ENCODE assay signal across 1 cellular context in the genomic region with DNA sequence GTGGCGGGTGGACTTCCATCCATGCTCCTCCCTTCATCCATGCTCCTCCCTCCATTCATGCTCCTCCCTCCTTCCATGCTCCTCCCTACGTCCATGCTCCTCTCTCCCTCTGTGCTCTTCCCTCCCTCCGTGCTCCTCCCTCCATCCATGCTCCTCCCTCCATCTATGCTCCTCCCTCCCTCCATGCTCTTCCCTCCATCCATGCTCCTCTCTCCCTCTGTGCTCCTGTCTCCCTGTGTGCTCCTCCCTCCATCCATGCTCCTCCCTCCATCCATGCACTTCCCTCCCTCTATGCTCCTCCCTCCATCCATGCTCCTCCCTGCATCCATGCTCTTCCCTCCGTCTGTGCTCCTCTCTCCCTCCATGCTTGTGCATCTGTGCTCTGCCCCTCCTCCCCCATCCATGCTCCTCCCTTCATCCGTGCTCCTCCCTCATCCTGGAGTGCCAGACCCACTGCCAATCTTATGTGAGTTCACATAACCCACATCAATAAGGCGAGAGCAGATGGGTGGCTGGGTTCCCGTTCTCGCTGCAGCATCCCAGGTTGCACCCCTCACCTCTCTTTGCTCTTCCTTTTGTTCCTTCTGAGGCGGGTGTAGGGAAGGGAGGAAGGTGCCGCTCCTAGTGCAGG.
A peak's percentile ranks its signal among the peaks of the same experiment; 100 is the strongest.
TF ChIP-seq lines count a peak whose summit lies in the region.

No MANE protein-coding gene starts in this region.

TF ChIP-seq in K562, 482 proteins besides CTCF, POLR2A, EP300 and RAD21 (continues in another document):
- TF ChIP-seq POLR2B (IDR thresholded peaks at IDR 0.05; ENCODE audit: low read depth, partially characterized antibody) (peak; percentile 33), FUS (optimal IDR thresholded peaks at IDR 0.05; ENCODE audit: low read depth, low read length) (no peak), ZZZ3 (IDR thresholded peaks at IDR 0.05) (no peak), TRIM24 (IDR thresholded peaks at IDR 0.05) (0 out of 4 replicates have a peak, but pooled peaks of 1 of the 2 experiments have one; percentile 15), FOXK2 (conservative IDR thresholded peaks at IDR 0.05 in 1 of 2, IDR thresholded peaks at IDR 0.05 in 1 of 2; ENCODE audit: low read depth in 2 of 2) (no peak), GATAD2A (IDR thresholded peaks at IDR 0.05) (peak; percentile 37; the same call in 1 of the 2 replicates), CHCHD3 (CRISPR knock-in tag; IDR thresholded peaks at IDR 0.05) (no peak), LARP7 (IDR thresholded peaks at IDR 0.05) (peak; percentile 48; the same call in 1 of the 2 replicates), TEAD2 (tag; IDR thresholded peaks at IDR 0.05) (no peak), ZFP1 (CRISPR knock-in tag; IDR thresholded peaks at IDR 0.05) (no peak), TCFL5 (CRISPR knock-in tag; conservative IDR thresholded peaks at IDR 0.05) (no peak), ZNF263 (CRISPR knock-in tag; IDR thresholded peaks at IDR 0.05; ENCODE audit: borderline replicate concordance) (peak; percentile 97), SRSF1 (IDR thresholded peaks at IDR 0.05; ENCODE audit: low read depth, low read length) (no peak), BRD4 (IDR thresholded peaks at IDR 0.05) (no peak), SOX6 (IDR thresholded peaks at IDR 0.05) (no peak), MCM3 (IDR thresholded peaks at IDR 0.05) (no peak), MED1 (CRISPR knock-in tag; IDR thresholded peaks at IDR 0.05; ENCODE audit: borderline replicate concordance) (no peak), HNRNPH1 (optimal IDR thresholded peaks at IDR 0.05; ENCODE audit: low read depth, low read length) (no peak), PHB2 (IDR thresholded peaks at IDR 0.05; ENCODE audit: low read depth) (no peak), BRCA1 (IDR thresholded peaks at IDR 0.05) (no peak), BRCA1 (CRISPR knock-in tag; IDR thresholded peaks at IDR 0.05) (no peak), ZNF79 (CRISPR knock-in tag; IDR thresholded peaks at IDR 0.05; ENCODE audit: low read depth) (no peak), ZEB2 (IDR thresholded peaks at IDR 0.05) (no peak), KAT8 (IDR thresholded peaks at IDR 0.05; ENCODE audit: low read depth) (no peak), MTA3 (IDR thresholded peaks at IDR 0.05; ENCODE audit: borderline replicate concordance) (no peak), EWSR1 (IDR thresholded peaks at IDR 0.05; ENCODE audit: borderline replicate concordance, low read depth, partially characterized antibody) (no peak), GABPA (tag; conservative IDR thresholded peaks at IDR 0.05; ENCODE audit: low read depth) (no peak), PURB (CRISPR knock-in tag; IDR thresholded peaks at IDR 0.05; ENCODE audit: low read depth) (no peak), TRIM28 (IDR thresholded peaks at IDR 0.05) (no peak), CHD2 (IDR thresholded peaks at IDR 0.05; ENCODE audit: low read depth, low read length) (no peak), HDGF (IDR thresholded peaks at IDR 0.05) (0 out of 2 replicates have a peak, but pooled peaks have one; percentile 30), ZNF212 (CRISPR knock-in tag; IDR thresholded peaks at IDR 0.05) (no peak), RCOR1 (IDR thresholded peaks at IDR 0.05; ENCODE audit: borderline replicate concordance in 1 of 2, low read depth in 2 of 2, low read length in 2 of 2) (no peak), MEIS2 (IDR thresholded peaks at IDR 0.05; ENCODE audit: partially characterized antibody) (no peak), ZNF347 (CRISPR knock-in tag; IDR thresholded peaks at IDR 0.05; ENCODE audit: low read depth) (no peak), SREBF1 (IDR thresholded peaks at IDR 0.05; ENCODE audit: borderline replicate concordance, low read depth, low read length) (no peak), HDAC1 (IDR thresholded peaks at IDR 0.05) (peak in 1 of 2 experiments; percentile 63; a peak in 1 of 4 replicates), ZNF695 (CRISPR knock-in tag; IDR thresholded peaks at IDR 0.05) (no peak), NCOA1 (IDR thresholded peaks at IDR 0.05; ENCODE audit: low read depth) (no peak), DNMT1 (IDR thresholded peaks at IDR 0.05) (no peak), RBM15 (IDR thresholded peaks at IDR 0.05; ENCODE audit: insufficient read depth, low read length) (no peak), HLTF (IDR thresholded peaks at IDR 0.05) (peak; percentile 16; the same call in 1 of the 2 replicates), ARHGAP35 (IDR thresholded peaks at IDR 0.05; ENCODE audit: partially characterized antibody) (peak; percentile 17), TOE1 (IDR thresholded peaks at IDR 0.05; ENCODE audit: borderline replicate concordance) (no peak), TOE1 (CRISPR knock-in tag; IDR thresholded peaks at IDR 0.05; ENCODE audit: borderline replicate concordance, low read depth) (no peak), KDM1A (IDR thresholded peaks at IDR 0.05) (peak in 1 of 2 experiments; percentile 31; a peak in 1 of 4 replicates), HMGN3 (IDR thresholded peaks at IDR 0.05; ENCODE audit: borderline replicate concordance, extremely low read depth, insufficient read length, low read depth, low read length) (no peak), MAFF (IDR thresholded peaks at IDR 0.05; ENCODE audit: low read length) (no peak), RBBP5 (IDR thresholded peaks at IDR 0.05; ENCODE audit: borderline replicate concordance, insufficient read depth, low read length, poor library complexity, severe bottlenecking) (no peak), POU5F1 (IDR thresholded peaks at IDR 0.05; ENCODE audit: borderline replicate concordance, low read depth, low read length, partially characterized antibody) (no peak), ZKSCAN3 (CRISPR knock-in tag; IDR thresholded peaks at IDR 0.05) (no peak), KAT2B (IDR thresholded peaks at IDR 0.05; ENCODE audit: low read depth, low read length) (no peak)
- TF ChIP-seq, protein P1, sequence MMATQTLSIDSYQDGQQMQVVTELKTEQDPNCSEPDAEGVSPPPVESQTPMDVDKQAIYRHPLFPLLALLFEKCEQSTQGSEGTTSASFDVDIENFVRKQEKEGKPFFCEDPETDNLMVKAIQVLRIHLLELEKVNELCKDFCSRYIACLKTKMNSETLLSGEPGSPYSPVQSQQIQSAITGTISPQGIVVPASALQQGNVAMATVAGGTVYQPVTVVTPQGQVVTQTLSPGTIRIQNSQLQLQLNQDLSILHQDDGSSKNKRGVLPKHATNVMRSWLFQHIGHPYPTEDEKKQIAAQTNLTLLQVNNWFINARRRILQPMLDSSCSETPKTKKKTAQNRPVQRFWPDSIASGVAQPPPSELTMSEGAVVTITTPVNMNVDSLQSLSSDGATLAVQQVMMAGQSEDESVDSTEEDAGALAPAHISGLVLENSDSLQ (IDR thresholded peaks at IDR 0.05): peak; percentile 50; the same call in 1 of the 2 replicates
- TF ChIP-seq, protein P2, sequence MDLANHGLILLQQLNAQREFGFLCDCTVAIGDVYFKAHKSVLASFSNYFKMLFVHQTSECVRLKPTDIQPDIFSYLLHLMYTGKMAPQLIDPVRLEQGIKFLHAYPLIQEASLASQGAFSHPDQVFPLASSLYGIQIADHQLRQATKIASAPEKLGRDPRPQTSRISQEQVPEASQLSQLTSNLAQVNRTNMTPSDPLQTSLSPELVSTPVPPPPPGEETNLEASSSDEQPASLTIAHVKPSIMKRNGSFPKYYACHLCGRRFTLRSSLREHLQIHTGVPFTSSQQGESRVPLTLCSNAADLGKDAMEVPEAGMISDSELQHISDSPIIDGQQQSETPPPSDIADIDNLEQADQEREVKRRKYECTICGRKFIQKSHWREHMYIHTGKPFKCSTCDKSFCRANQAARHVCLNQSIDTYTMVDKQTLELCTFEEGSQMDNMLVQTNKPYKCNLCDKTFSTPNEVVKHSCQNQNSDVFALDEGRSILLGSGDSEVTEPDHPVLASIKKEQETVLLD (IDR thresholded peaks at IDR 0.05): 0 out of 2 replicates have a peak, but pooled peaks have one; percentile 38
- TF ChIP-seq, protein P3, sequence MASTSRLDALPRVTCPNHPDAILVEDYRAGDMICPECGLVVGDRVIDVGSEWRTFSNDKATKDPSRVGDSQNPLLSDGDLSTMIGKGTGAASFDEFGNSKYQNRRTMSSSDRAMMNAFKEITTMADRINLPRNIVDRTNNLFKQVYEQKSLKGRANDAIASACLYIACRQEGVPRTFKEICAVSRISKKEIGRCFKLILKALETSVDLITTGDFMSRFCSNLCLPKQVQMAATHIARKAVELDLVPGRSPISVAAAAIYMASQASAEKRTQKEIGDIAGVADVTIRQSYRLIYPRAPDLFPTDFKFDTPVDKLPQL (IDR thresholded peaks at IDR 0.05; ENCODE audit: extremely low read depth, insufficient read length): no peak
- TF ChIP-seq, protein P4, sequence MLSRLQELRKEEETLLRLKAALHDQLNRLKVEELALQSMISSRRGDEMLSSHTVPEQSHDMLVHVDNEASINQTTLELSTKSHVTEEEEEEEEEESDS (CRISPR knock-in tag; IDR thresholded peaks at IDR 0.05): no peak
- TF ChIP-seq, protein P5, sequence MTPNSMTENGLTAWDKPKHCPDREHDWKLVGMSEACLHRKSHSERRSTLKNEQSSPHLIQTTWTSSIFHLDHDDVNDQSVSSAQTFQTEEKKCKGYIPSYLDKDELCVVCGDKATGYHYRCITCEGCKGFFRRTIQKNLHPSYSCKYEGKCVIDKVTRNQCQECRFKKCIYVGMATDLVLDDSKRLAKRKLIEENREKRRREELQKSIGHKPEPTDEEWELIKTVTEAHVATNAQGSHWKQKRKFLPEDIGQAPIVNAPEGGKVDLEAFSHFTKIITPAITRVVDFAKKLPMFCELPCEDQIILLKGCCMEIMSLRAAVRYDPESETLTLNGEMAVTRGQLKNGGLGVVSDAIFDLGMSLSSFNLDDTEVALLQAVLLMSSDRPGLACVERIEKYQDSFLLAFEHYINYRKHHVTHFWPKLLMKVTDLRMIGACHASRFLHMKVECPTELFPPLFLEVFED (CRISPR knock-in tag; conservative IDR thresholded peaks at IDR 0.05): no peak
- TF ChIP-seq, protein P6, sequence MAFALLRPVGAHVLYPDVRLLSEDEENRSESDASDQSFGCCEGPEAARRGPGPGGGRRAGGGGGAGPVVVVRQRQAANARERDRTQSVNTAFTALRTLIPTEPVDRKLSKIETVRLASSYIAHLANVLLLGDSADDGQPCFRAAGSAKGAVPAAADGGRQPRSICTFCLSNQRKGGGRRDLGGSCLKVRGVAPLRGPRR (CRISPR knock-in tag; IDR thresholded peaks at IDR 0.05): no peak
- TF ChIP-seq, protein P7, sequence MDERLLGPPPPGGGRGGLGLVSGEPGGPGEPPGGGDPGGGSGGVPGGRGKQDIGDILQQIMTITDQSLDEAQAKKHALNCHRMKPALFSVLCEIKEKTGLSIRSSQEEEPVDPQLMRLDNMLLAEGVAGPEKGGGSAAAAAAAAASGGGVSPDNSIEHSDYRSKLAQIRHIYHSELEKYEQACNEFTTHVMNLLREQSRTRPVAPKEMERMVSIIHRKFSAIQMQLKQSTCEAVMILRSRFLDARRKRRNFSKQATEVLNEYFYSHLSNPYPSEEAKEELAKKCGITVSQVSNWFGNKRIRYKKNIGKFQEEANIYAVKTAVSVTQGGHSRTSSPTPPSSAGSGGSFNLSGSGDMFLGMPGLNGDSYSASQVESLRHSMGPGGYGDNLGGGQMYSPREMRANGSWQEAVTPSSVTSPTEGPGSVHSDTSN (CRISPR knock-in tag; IDR thresholded peaks at IDR 0.05; ENCODE audit: low read depth): no peak
- TF ChIP-seq, protein P7 (tag; conservative IDR thresholded peaks at IDR 0.05; ENCODE audit: low read depth): no peak
- TF ChIP-seq, protein P8, sequence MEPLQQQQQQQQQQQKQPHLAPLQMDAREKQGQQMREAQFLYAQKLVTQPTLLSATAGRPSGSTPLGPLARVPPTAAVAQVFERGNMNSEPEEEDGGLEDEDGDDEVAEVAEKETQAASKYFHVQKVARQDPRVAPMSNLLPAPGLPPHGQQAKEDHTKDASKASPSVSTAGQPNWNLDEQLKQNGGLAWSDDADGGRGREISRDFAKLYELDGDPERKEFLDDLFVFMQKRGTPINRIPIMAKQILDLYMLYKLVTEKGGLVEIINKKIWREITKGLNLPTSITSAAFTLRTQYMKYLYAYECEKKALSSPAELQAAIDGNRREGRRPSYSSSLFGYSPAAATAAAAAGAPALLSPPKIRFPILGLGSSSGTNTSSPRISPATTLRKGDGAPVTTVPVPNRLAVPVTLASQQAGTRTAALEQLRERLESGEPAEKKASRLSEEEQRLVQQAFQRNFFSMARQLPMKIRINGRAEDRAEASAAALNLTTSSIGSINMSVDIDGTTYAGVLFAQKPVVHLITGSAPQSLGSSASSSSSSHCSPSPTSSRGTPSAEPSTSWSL (CRISPR knock-in tag; IDR thresholded peaks at IDR 0.05; ENCODE audit: borderline replicate concordance): no peak
- TF ChIP-seq, protein P9, sequence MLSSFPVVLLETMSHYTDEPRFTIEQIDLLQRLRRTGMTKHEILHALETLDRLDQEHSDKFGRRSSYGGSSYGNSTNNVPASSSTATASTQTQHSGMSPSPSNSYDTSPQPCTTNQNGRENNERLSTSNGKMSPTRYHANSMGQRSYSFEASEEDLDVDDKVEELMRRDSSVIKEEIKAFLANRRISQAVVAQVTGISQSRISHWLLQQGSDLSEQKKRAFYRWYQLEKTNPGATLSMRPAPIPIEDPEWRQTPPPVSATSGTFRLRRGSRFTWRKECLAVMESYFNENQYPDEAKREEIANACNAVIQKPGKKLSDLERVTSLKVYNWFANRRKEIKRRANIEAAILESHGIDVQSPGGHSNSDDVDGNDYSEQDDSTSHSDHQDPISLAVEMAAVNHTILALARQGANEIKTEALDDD (IDR thresholded peaks at IDR 0.05): no peak
- TF ChIP-seq, protein P10, sequence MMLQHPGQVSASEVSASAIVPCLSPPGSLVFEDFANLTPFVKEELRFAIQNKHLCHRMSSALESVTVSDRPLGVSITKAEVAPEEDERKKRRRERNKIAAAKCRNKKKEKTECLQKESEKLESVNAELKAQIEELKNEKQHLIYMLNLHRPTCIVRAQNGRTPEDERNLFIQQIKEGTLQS (IDR thresholded peaks at IDR 0.05): no peak
- TF ChIP-seq, protein P10 (CRISPR knock-in tag; conservative IDR thresholded peaks at IDR 0.05): no peak
- TF ChIP-seq, protein P11, sequence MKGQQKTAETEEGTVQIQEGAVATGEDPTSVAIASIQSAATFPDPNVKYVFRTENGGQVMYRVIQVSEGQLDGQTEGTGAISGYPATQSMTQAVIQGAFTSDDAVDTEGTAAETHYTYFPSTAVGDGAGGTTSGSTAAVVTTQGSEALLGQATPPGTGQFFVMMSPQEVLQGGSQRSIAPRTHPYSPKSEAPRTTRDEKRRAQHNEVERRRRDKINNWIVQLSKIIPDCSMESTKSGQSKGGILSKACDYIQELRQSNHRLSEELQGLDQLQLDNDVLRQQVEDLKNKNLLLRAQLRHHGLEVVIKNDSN (CRISPR knock-in tag; IDR thresholded peaks at IDR 0.05): no peak
